ENCODE assay signal across 11 cellular contexts in the genomic region with DNA sequence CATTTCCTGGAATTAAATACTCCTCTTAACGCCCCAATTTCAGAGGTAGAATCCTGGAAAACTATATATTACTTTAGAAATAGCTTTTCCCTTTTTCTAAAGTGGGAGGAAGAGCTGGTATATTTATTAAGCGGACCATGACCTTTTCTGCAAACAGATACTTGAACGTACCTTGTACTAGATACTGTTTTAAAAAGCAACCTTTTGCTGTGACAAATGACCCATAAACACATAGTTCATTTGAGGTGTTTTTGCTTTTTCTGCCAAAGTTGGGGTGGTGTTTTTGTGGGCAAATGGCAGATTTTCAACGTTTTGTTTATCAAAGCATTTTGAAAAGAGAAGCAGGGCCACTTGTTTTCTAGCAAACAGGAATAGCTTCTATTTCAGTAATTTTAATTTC. TPM values are rescaled to one million over a fixed set of nuclear protein-coding genes. Genes with fewer than 3 reads are reported as not detected.
DNase-seq lines count a peak whose midpoint lies in the region; ATAC-seq and TF ChIP-seq lines count a peak whose summit lies in the region.
"Had no signal": no experiment of that assay in that cellular context is flagged by ENCODE, and none has a peak within 500 bp of the region (broad histone marks: within the 10 kb centered on the region; RNA-seq: fewer than 3 reads in every experiment).

No MANE protein-coding gene starts in this region.

- CTCF ChIA-PET in activated CD8-positive, alpha-beta T cell treated with anti-CD3 and anti-CD28 coated beads for 36 hours (lab: Charles Lee) = interaction anchor here (1.2 to 1.7 kb wide), 3 partner anchors 53 to 332 kb away, joined by 4 to 5 read pairs (median 4); no protein-coding TSS in a partner anchor

- peaks cover 19% of the 10 kb centered on the region for H3K36me3 Mint-ChIP-seq in activated CD4-positive, alpha-beta T cell treated with anti-CD3 and anti-CD28 coated beads, Interleukin-2, amount 10 ng/mL, durations not matched to agents 24 days and 14 days (ENCODE audit: low read depth)
- H3K36me3 Mint-ChIP-seq in activated CD8-positive, alpha-beta T cell treated with anti-CD3 and anti-CD28 coated beads for 36 hours (ENCODE audit: low read depth) = peaks cover 14% of the 10 kb centered on the region

- no peaks in the 10 kb centered on the region for H3K9me3 ChIP-seq in stomach

- TF ChIP-seq CTCF in activated CD8-positive, alpha-beta T cell treated with anti-CD3 and anti-CD28 coated beads for 36 hours (IDR thresholded peaks at IDR 0.05) = no peak
- TF ChIP-seq CTCF in kidney epithelial cell (IDR thresholded peaks at IDR 0.05; ENCODE audit: insufficient read depth, low read length, poor library complexity, severe bottlenecking) (no peak), stomach (IDR thresholded peaks at IDR 0.05) (no peak)

- peak overlapping the region in 3 of 5 donors; percentile 4 to 100 (median 98) for H3K27ac ChIP-seq in stomach
- H3K27ac ChIP-seq: brain microvascular endothelial cell had no signal

- H3K27ac Mint-ChIP-seq in activated CD4-positive, alpha-beta T cell treated with anti-CD3 and anti-CD28 coated beads, Interleukin-2, amount 10 ng/mL, durations not matched to agents 24 days and 14 days = no peak overlapping the region
- H3K27ac Mint-ChIP-seq in activated CD8-positive, alpha-beta T cell treated with anti-CD3 and anti-CD28 coated beads for 36 hours = peak overlapping the region; percentile 76

- no peak for TF ChIP-seq EP300 in stomach (IDR thresholded peaks at IDR 0.05)

- H3K4me3 Mint-ChIP-seq in activated CD4-positive, alpha-beta T cell treated with anti-CD3 and anti-CD28 coated beads, Interleukin-2, amount 10 ng/mL, durations not matched to agents 24 days and 14 days = peak overlapping the region; percentile 89
- peak overlapping the region; percentile 90 for H3K4me3 Mint-ChIP-seq in activated CD8-positive, alpha-beta T cell treated with anti-CD3 and anti-CD28 coated beads for 36 hours

- no peaks in the 10 kb centered on the region for H3K27me3 ChIP-seq in kidney epithelial cell (ENCODE audit: control insufficient read depth, insufficient read depth, low read length)
- no peaks in the 10 kb centered on the region for H3K27me3 ChIP-seq in stomach
- H3K27me3 ChIP-seq: brain microvascular endothelial cell had no signal

- 14 to 23% (median 16%) methylated on average over 4 of the region's 4 CpGs for WGBS in stomach, 5 donors

- intact Hi-C loops in activated CD4-positive, alpha-beta T cell treated with anti-CD3 and anti-CD28 coated beads, Interleukin-2, amount 10 ng/mL, durations not matched to agents 24 days and 14 days (cut with micrococcal nuclease) = loop anchor here (5.0 kb wide), 1 partner anchor 335 kb away; no protein-coding TSS in a partner anchor
- intact Hi-C loops in activated CD8-positive, alpha-beta T cell treated with anti-CD3 and anti-CD28 coated beads for 36 hours (cut with micrococcal nuclease) = no loop called here
- intact Hi-C loops in stomach (cut with DNase I; ENCODE audit: low total_unique reads) = no loop called here

- H3K36me3 ChIP-seq in kidney epithelial cell (ENCODE audit: control insufficient read depth, insufficient read depth, low read length) = no peaks in the 10 kb centered on the region
- peaks cover 0 to 22% (median 11%) of the 10 kb centered on the region in 4 donors for H3K36me3 ChIP-seq in stomach
- H3K36me3 ChIP-seq: brain microvascular endothelial cell had no signal

- POLR2A ChIA-PET in activated CD8-positive, alpha-beta T cell treated with anti-CD3 and anti-CD28 coated beads for 36 hours (lab: Charles Lee) = interaction anchor here (0.6 to 1.0 kb wide), 3 partner anchors 17 to 261 kb away, joined by 3 to 5 read pairs (median 3); partner anchors contain the start of gene RTCB

- ATAC-seq in activated CD8-positive, alpha-beta T cell treated with anti-CD3 and anti-CD28 coated beads for 36 hours = no peak
- no peak for ATAC-seq in HG03196 (IDR thresholded peaks at IDR 0.05; ENCODE audit: unreplicated experiment)

- no peak for DNase-seq in activated CD4-positive, alpha-beta T cell treated with anti-CD3 and anti-CD28 coated beads, Interleukin-2, amount 10 ng/mL, durations not matched to agents 24 days and 14 days
- DNase-seq in activated CD4-positive, alpha-beta T cell treated with anti-CD3 and anti-CD28 coated beads for 4 hours = no peak
- DNase-seq in activated CD8-positive, alpha-beta T cell treated with anti-CD3 and anti-CD28 coated beads for 36 hours = no peak
- DNase-seq in kidney epithelial cell (ENCODE audit: low read depth) (no peak), stomach (no peak)
- no peak for DNase-seq in stimulated activated CD4-positive, alpha-beta T cell treated with anti-CD3 and anti-CD28 coated beads, Interleukin-4, amount 100 ng/mL, for 1 hour
- DNase-seq in stimulated activated CD4-positive, alpha-beta T cell treated with anti-CD3 and anti-CD28 coated beads, Interleukin-2, amount 100 ng/mL, for 48 hours = no peak
- DNase-seq: brain microvascular endothelial cell had no signal

- no peak for TF ChIP-seq POLR2A in stomach (IDR thresholded peaks at IDR 0.05)

- H3K4me1 ChIP-seq in stomach = peaks cover 20 to 67% (median 49%) of the 10 kb centered on the region in 4 donors

- no peaks in the 10 kb centered on the region for H3K9me3 Mint-ChIP-seq in activated CD4-positive, alpha-beta T cell treated with anti-CD3 and anti-CD28 coated beads, Interleukin-2, amount 10 ng/mL, durations not matched to agents 24 days and 14 days
- H3K9me3 Mint-ChIP-seq in activated CD8-positive, alpha-beta T cell treated with anti-CD3 and anti-CD28 coated beads for 36 hours = no peaks in the 10 kb centered on the region

- no peaks in the 10 kb centered on the region for H3K27me3 Mint-ChIP-seq in activated CD4-positive, alpha-beta T cell treated with anti-CD3 and anti-CD28 coated beads, Interleukin-2, amount 10 ng/mL, durations not matched to agents 24 days and 14 days
- no peaks in the 10 kb centered on the region for H3K27me3 Mint-ChIP-seq in activated CD8-positive, alpha-beta T cell treated with anti-CD3 and anti-CD28 coated beads for 36 hours

- peaks cover 33% of the 10 kb centered on the region for H3K4me1 Mint-ChIP-seq in activated CD4-positive, alpha-beta T cell treated with anti-CD3 and anti-CD28 coated beads, Interleukin-2, amount 10 ng/mL, durations not matched to agents 24 days and 14 days
- peaks cover 34% of the 10 kb centered on the region for H3K4me1 Mint-ChIP-seq in activated CD8-positive, alpha-beta T cell treated with anti-CD3 and anti-CD28 coated beads for 36 hours (ENCODE audit: low read depth)

- H3K4me3 ChIP-seq in kidney epithelial cell (ENCODE audit: low read depth, low read length) (peak overlapping the region; percentile 85), stomach (peak overlapping the region in 3 of 4 donors; percentile 67 to 98 (median 77))

RNA-seq across cellular contexts. Expression of gene FBXO7, which starts 2.2 kb away (rescaled TPM):
- total RNA-seq in activated CD4-positive, alpha-beta T cell treated with anti-CD3 and anti-CD28 coated beads, Interleukin-2, amount 10 ng/mL, durations not matched to agents 24 days and 14 days = 95.6 and 96.5 TPM in 2 replicates
- 10 to 100 TPM; 77.2 to 78.1 TPM for total RNA-seq in activated CD8-positive, alpha-beta T cell treated with anti-CD3 and anti-CD28 coated beads for 36 hours
- total RNA-seq in kidney epithelial cell (102 and 105 TPM in 2 replicates), stomach (100 to 1,000 TPM in 1 of 5 donors, 10 to 100 TPM in 4; 44.9 to 132 (median 66.9) TPM)
- polyA plus RNA-seq in stomach = 10 to 100 TPM; 53.5 to 86.6 (median 64.9) TPM

RNA-seq across cellular contexts. Expression of gene BPIFC, which starts 12.6 kb away (rescaled TPM):
- total RNA-seq in activated CD4-positive, alpha-beta T cell treated with anti-CD3 and anti-CD28 coated beads, Interleukin-2, amount 10 ng/mL, durations not matched to agents 24 days and 14 days = not detected in 2 replicates
- total RNA-seq in activated CD8-positive, alpha-beta T cell treated with anti-CD3 and anti-CD28 coated beads for 36 hours = not detected
- not detected in 2 replicates for total RNA-seq in kidney epithelial cell
- not detected for total RNA-seq in stomach
- not detected for polyA plus RNA-seq in stomach
- total RNA-seq: mononuclear cell, RPMI7951 had no signal
